9 cellular contexts compared by ENCODE assay signal in genomic region chr16:2842340-2843000, GRCh38. TPM values are rescaled to one million over a fixed set of nuclear protein-coding genes. Genes with fewer than 3 reads are reported as not detected.
DNase-seq lines count a peak whose midpoint lies in the region; ATAC-seq and TF ChIP-seq lines count a peak whose summit lies in the region.
"Had no signal": no experiment of that assay in that cellular context is flagged by ENCODE, and none has a peak within 500 bp of the region (broad histone marks: within the 10 kb centered on the region; RNA-seq: fewer than 3 reads in every experiment).

No MANE protein-coding gene starts in this region.

- peak; percentile 22 for DNase-seq in DND-41
- no peak for DNase-seq in PC-3
- DNase-seq in activated effector memory CD4-positive, alpha-beta T cell treated with Interleukin-2 at 50 U/mL for 16 hours, result peak; percentile 51
- peak; percentile 35 for DNase-seq in germinal center (ENCODE audit: low spot score)
- no peak for DNase-seq in A172 (ENCODE audit: low spot score)

- H3K79me2 ChIP-seq in DND-41 (ENCODE audit: insufficient read depth, low read length) (no peaks in the 10 kb centered on the region), PC-3 (ENCODE audit: low read length) (no peaks in the 10 kb centered on the region)

- H3K9me2 ChIP-seq in PC-3 (replicated peaks; ENCODE audit: low read length), result no peaks in the 10 kb centered on the region

- peaks cover 5% of the 10 kb centered on the region for H3F3A ChIP-seq in PC-3 (ENCODE audit: low read length, unreplicated experiment)

- no peak overlapping the region for H3K27ac ChIP-seq in DND-41 (ENCODE audit: low read length)
- H3K27ac ChIP-seq in PC-3 (ENCODE audit: low read length), result no peak overlapping the region

- BruUV-seq in PC-3 (replicated peaks; lab: Mats Ljungman, UMichigan), result no TSS peak

- ATAC-seq in DND-41 (ENCODE audit: insufficient read depth, low read depth), result no peak
- no peak for ATAC-seq in PC-3
- ATAC-seq in GM19324 (IDR thresholded peaks at IDR 0.05; ENCODE audit: low FRiP score, unreplicated experiment), result no peak
- ATAC-seq in GM18858 (IDR thresholded peaks at IDR 0.05; ENCODE audit: unreplicated experiment), result no peak

- H3K9me3 ChIP-seq in DND-41 (ENCODE audit: insufficient read depth, low read length, severe bottlenecking) (no peaks in the 10 kb centered on the region), PC-3 (ENCODE audit: low read length) (no peaks in the 10 kb centered on the region), skeletal muscle satellite cell (replicated peaks; ENCODE audit: low read length) (no peaks in the 10 kb centered on the region)

- H4K20me1 ChIP-seq in DND-41 (ENCODE audit: insufficient read depth, low read length) (no peaks in the 10 kb centered on the region), PC-3 (ENCODE audit: low read length) (no peaks in the 10 kb centered on the region)

- TF ChIP-seq CTCF in DND-41 (IDR thresholded peaks at IDR 0.05; ENCODE audit: borderline replicate concordance, extremely low read depth, low read length, poor library complexity, severe bottlenecking), result peak; percentile 68
- TF ChIP-seq CTCF in PC-3 (conservative IDR thresholded peaks at IDR 0.05; ENCODE audit: low read depth, low read length), result peak; percentile 59

- peaks cover 4% of the 10 kb centered on the region for H3K27me3 ChIP-seq in DND-41 (ENCODE audit: insufficient read depth, low read length, poor library complexity)
- H3K27me3 ChIP-seq in PC-3 (ENCODE audit: low read length), result no peaks in the 10 kb centered on the region
- H3K27me3 ChIP-seq in skeletal muscle satellite cell (ENCODE audit: control insufficient read depth, insufficient read depth, low read length), result peaks cover 8% of the 10 kb centered on the region

- H3K4me3 ChIP-seq in DND-41 (ENCODE audit: low read depth in 1 of 2, low read length in 2 of 2), result no peak overlapping the region
- no peak overlapping the region for H3K4me3 ChIP-seq in PC-3 (ENCODE audit: low read length)
- peak overlapping the region; percentile 50 for H3K4me3 ChIP-seq in skeletal muscle satellite cell (ENCODE audit: low read length)

- no peak overlapping the region for H3K4me2 ChIP-seq in DND-41 (ENCODE audit: insufficient read depth, low read length)
- H3K4me2 ChIP-seq in PC-3 (ENCODE audit: low read length), result no peak overlapping the region
- peak overlapping the region; percentile 46 for H3K4me2 ChIP-seq in skeletal muscle satellite cell (ENCODE audit: low read length)

- H3K36me3 ChIP-seq in DND-41 (ENCODE audit: insufficient read depth, low read length) (no peaks in the 10 kb centered on the region), PC-3 (ENCODE audit: low read depth, low read length) (no peaks in the 10 kb centered on the region), skeletal muscle satellite cell (ENCODE audit: insufficient read depth, low read length) (no peaks in the 10 kb centered on the region)

- intact Hi-C loops in PC-3 (cut with micrococcal nuclease), result no loop called here

- H2AFZ ChIP-seq in DND-41 (ENCODE audit: low read depth, low read length) (no peak overlapping the region), PC-3 (ENCODE audit: low read length) (no peak overlapping the region)

- POLR2A ChIA-PET in PC-3 (lab: Charles Lee; ENCODE audit: unreplicated experiment), result no interaction called here

- no peaks in the 10 kb centered on the region for H3K4me1 ChIP-seq in DND-41 (ENCODE audit: insufficient read depth, low read length)
- H3K4me1 ChIP-seq in PC-3 (ENCODE audit: insufficient read depth, low read length), result peaks cover 19% of the 10 kb centered on the region
- peaks cover 16% of the 10 kb centered on the region for H3K4me1 ChIP-seq in skeletal muscle satellite cell (ENCODE audit: control insufficient read depth, insufficient read depth, low read length)

- H3K9ac ChIP-seq in DND-41 (ENCODE audit: low read depth, low read length) (no peak overlapping the region), PC-3 (ENCODE audit: low read length) (no peak overlapping the region), skeletal muscle satellite cell (ENCODE audit: low read depth, low read length) (no peak overlapping the region)

- CTCF ChIA-PET in PC-3 (lab: Charles Lee), result no interaction called here

RNA-seq across cellular contexts. Expression of gene ZG16B, which starts 12.4 kb away (rescaled TPM):
- 8.6 and 17.0 TPM in 2 replicates for total RNA-seq in PC-3 (2014; rRNA removed)
- total RNA-seq in skeletal muscle satellite cell (2012; rRNA removed), result 3.1 and 5.6 TPM in 2 replicates
- 1.3 and 1.8 TPM in 2 replicates for total RNA-seq in A172 (2014; rRNA removed; shearing (Covaris generic))

RNA-seq across cellular contexts. Expression of gene PRSS22, which starts 15.5 kb away (rescaled TPM):
- 36.9 and 42.5 TPM in 2 replicates for total RNA-seq in PC-3 (2014; rRNA removed)
- total RNA-seq in skeletal muscle satellite cell (2012; rRNA removed), result under 0.01 TPM in 1 of 2 replicates, not detected in the other
- not detected in 2 replicates for total RNA-seq in A172 (2014; rRNA removed; shearing (Covaris generic))

RNA-seq across cellular contexts. Expression of gene PRSS21, which starts 25.4 kb away (rescaled TPM):
- total RNA-seq in PC-3 (2014; rRNA removed), result not detected in 2 replicates
- total RNA-seq in skeletal muscle satellite cell (2012; rRNA removed), result 0.44 TPM in 1 of 2 replicates, not detected in the other
- not detected in 2 replicates for total RNA-seq in A172 (2014; rRNA removed; shearing (Covaris generic))

RNA-seq across cellular contexts. Expression of gene FLYWCH2, which starts 40.5 kb away (rescaled TPM):
- total RNA-seq in PC-3 (2014; rRNA removed), result 92.0 and 100 TPM in 2 replicates
- 78.8 and 88.9 TPM in 2 replicates for total RNA-seq in skeletal muscle satellite cell (2012; rRNA removed)
- total RNA-seq in A172 (2014; rRNA removed; shearing (Covaris generic)), result 66.3 and 88.4 TPM in 2 replicates

RNA-seq across cellular contexts. Expression of gene PRSS41, which starts 44.2 kb away (rescaled TPM):
- total RNA-seq in PC-3 (2014; rRNA removed), result not detected in 2 replicates
- total RNA-seq in skeletal muscle satellite cell (2012; rRNA removed), result not detected in 2 replicates
- not detected in 2 replicates for total RNA-seq in A172 (2014; rRNA removed; shearing (Covaris generic))
- total RNA-seq: subcutaneous adipose tissue had no signal

Comparison
In these comparisons a context has a peak if more than half of its experiments do, and no peak if none do; other contexts are left out.
1. DNase-seq: peak in DND-41 (single experiment), activated effector memory CD4-positive, alpha-beta T cell treated with Interleukin-2 at 50 U/mL for 16 hours (single experiment) and germinal center (single experiment); none in PC-3 (single experiment) and A172 (single experiment).
2. RNA of gene PRSS22, which starts 15.5 kb away (total RNA-seq): 36.9 to 42.5 TPM in PC-3; not detected in A172; every median in the first group is over 10 times any median in the second.